1 cellular context compared by ENCODE assay signal in the genomic region with DNA sequence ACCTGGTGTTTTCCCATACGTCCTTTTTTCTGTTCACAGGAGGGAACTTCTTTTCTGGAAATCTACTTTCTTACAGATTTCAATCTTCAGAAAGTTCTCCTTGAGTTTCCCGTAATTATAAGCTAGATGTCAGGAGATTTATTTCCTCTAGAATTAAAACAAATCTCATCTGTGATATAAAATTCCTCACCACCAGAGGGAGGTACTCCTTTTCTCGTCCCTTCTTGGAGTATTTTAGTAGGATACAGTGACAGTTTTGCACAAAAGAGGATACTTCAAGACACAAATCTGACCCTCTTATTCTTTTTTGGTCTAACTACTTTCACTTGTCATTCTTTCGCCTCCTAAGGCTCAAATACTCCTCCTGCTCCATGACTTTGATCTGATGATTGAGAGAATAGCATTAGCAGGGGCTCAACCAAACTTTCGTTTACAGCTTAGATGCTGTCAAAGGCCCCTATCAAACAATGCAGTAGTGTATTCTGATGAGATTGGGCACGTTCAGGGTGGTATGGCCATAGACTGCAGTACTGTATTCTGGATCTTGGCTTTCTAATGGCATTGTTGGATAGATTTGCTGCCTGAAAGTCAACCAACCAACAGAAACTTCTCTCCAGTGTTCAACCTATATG.
TF ChIP-seq lines count a peak whose summit lies in the region.

No MANE protein-coding gene starts in this region.

TF ChIP-seq in GM23338, 12 proteins besides CTCF, POLR2A, EP300 and RAD21 (continued from another document):
- no peak for TF ChIP-seq ZNF462 (CRISPR knock-in tag; IDR thresholded peaks at IDR 0.05)
- no peak for TF ChIP-seq ZNF331 (CRISPR knock-in tag; IDR thresholded peaks at IDR 0.05; ENCODE audit: low read depth)
